18 cellular contexts compared by ENCODE assay signal in the genomic region with DNA sequence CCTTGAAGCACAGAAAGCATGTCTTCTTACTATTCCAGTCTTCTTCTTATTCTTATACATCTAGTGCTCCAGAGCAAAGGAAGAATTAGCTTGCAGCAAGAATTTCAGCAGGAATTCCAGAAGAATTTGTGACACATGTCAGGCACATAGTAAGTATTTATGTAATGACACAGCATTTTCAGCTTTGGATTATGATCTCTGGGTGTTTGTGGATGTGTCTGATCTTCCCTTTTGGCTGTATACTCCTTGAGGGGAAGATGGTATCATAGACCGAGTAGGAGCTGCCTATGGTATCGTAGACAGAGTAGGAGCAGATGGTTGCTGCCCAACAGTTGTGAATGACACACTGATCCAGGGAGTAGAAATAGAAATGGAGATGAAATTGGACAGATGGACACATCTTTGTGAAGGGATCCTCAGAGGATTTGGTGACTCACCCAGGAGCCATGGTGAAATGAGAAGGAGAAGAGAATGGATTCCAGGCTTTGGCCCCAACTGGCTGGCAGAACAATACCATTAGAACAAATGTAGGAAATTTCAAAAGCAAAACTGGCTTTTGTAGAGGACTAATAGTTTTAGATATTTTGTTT.
DNase-seq lines count a peak whose midpoint lies in the region; TF ChIP-seq lines count a peak whose summit lies in the region.
"Had no signal": no experiment of that assay in that cellular context is flagged by ENCODE, and none has a peak within 500 bp of the region (broad histone marks: within the 10 kb centered on the region; RNA-seq: fewer than 3 reads in every experiment).

No MANE protein-coding gene starts in this region.

- TF ChIP-seq POLR2A in transverse colon (IDR thresholded peaks at IDR 0.05): no peak

- H3K4me3 ChIP-seq in SJSA1: no peak overlapping the region
- no peak overlapping the region for H3K4me3 ChIP-seq in fibroblast of villous mesenchyme (ENCODE audit: low read depth, low read length)
- H3K4me3 ChIP-seq in transverse colon: no peak overlapping the region
- H3K4me3 ChIP-seq: heart right ventricle, Peyer's patch, spleen had no signal

- H3K27me3 Mint-ChIP-seq in activated CD4-positive, alpha-beta T cell treated with anti-CD3 and anti-CD28 coated beads, Interleukin-2, amount 10 ng/mL, durations not matched to agents 24 days and 14 days: peaks cover 12% of the 10 kb centered on the region
- H3K27me3 Mint-ChIP-seq: activated T-helper 17 cell treated with anti-CD3 and anti-CD28 coated beads, Interleukin-2, amount 50 U/mL, for 72 hours had no signal

- H3K27ac Mint-ChIP-seq in activated CD4-positive, alpha-beta T cell treated with anti-CD3 and anti-CD28 coated beads, Interleukin-2, amount 10 ng/mL, durations not matched to agents 24 days and 14 days: no peak overlapping the region
- H3K27ac Mint-ChIP-seq: activated T-helper 17 cell treated with anti-CD3 and anti-CD28 coated beads, Interleukin-2, amount 50 U/mL, for 72 hours; T-helper 1 cell treated with Interleukin-12 subunit alpha and Interleukin-12 subunit beta and Interleukin-4 antibody, amounts not matched to agents 30 μg/mL and 1 μg/mL, for 36 hours had no signal

- peaks cover 8% of the 10 kb centered on the region for H3K9me3 Mint-ChIP-seq in activated CD4-positive, alpha-beta T cell treated with anti-CD3 and anti-CD28 coated beads, Interleukin-2, amount 10 ng/mL, durations not matched to agents 24 days and 14 days
- H3K9me3 Mint-ChIP-seq: activated T-helper 17 cell treated with anti-CD3 and anti-CD28 coated beads, Interleukin-2, amount 50 U/mL, for 72 hours had no signal

- H3K36me3 ChIP-seq in SJSA1: peaks cover 7% of the 10 kb centered on the region
- H3K36me3 ChIP-seq in transverse colon: no peaks in the 10 kb centered on the region
- H3K36me3 ChIP-seq: heart right ventricle, neutrophil, Peyer's patch, spleen had no signal

- H3K27me3 ChIP-seq in SJSA1 (replicated peaks) (no peaks in the 10 kb centered on the region), transverse colon (no peaks in the 10 kb centered on the region)
- H3K27me3 ChIP-seq: heart right ventricle, neutrophil, Peyer's patch, spleen had no signal

- H3K9me3 ChIP-seq in SJSA1 (replicated peaks): peaks cover 16% of the 10 kb centered on the region
- H3K9me3 ChIP-seq in transverse colon: no peaks in the 10 kb centered on the region
- H3K9me3 ChIP-seq: heart right ventricle, neutrophil, Peyer's patch, spleen had no signal

- peak; percentile 40 for DNase-seq in activated CD4-positive, alpha-beta T cell treated with anti-CD3 and anti-CD28 coated beads, Interleukin-2, amount 10 ng/mL, durations not matched to agents 24 days and 14 days
- no peak for DNase-seq in activated CD4-positive, alpha-beta T cell treated with anti-CD3 and anti-CD28 coated beads for 4 hours
- peak in 1 of 2 experiments; percentile 75 for DNase-seq in SJSA1 (ENCODE audit: low read depth in 1 of 2, low spot score in 2 of 2)
- peak; percentile 7 for DNase-seq in fibroblast of villous mesenchyme (ENCODE audit: low read depth)
- no peak for DNase-seq in transverse colon
- no peak for DNase-seq in stimulated activated CD4-positive, alpha-beta T cell treated with anti-CD3 and anti-CD28 coated beads, Interleukin-12 subunit alpha, Interleukin-12 subunit beta, amount 100 ng/mL, for 4 hours
- DNase-seq in DMS114 treated with DMSO at 0.1 percent for 48 hours (lab: John Stamatoyannopoulos, UW; ENCODE audit: unreplicated experiment): no peak
- DNase-seq in globus pallidus (ENCODE audit: low spot score): no peak
- DNase-seq: 8988T; DMS153; effector CD8-positive, alpha-beta T cell; heart right ventricle; left ventricle myocardium superior; Peyer's patch; spleen had no signal

- 100% methylated on average over 2 of the region's 2 CpGs for WGBS in transverse colon (ENCODE audit: low coverage in 1 of 2), 2 donors

- H3K4me1 ChIP-seq in SJSA1 (replicated peaks) (peaks cover 46% of the 10 kb centered on the region), transverse colon (peaks cover 17 to 42% (median 23%) of the 10 kb centered on the region in 4 donors)

- H3K4me1 Mint-ChIP-seq in activated CD4-positive, alpha-beta T cell treated with anti-CD3 and anti-CD28 coated beads, Interleukin-2, amount 10 ng/mL, durations not matched to agents 24 days and 14 days: peaks cover 30% of the 10 kb centered on the region

- TF ChIP-seq CTCF in fibroblast of villous mesenchyme (IDR thresholded peaks at IDR 0.05; ENCODE audit: insufficient read depth, low read depth, low read length): no peak
- no peak for TF ChIP-seq CTCF in transverse colon (IDR thresholded peaks at IDR 0.05)

- intact Hi-C loops in activated CD4-positive, alpha-beta T cell treated with anti-CD3 and anti-CD28 coated beads, Interleukin-2, amount 10 ng/mL, durations not matched to agents 24 days and 14 days (cut with micrococcal nuclease): no loop called here
- intact Hi-C loops in transverse colon (cut with DNase I; ENCODE audit: low total_unique reads): no loop called here

- H3K4me3 Mint-ChIP-seq in activated CD4-positive, alpha-beta T cell treated with anti-CD3 and anti-CD28 coated beads, Interleukin-2, amount 10 ng/mL, durations not matched to agents 24 days and 14 days: no peak overlapping the region
- H3K4me3 Mint-ChIP-seq: activated T-helper 17 cell treated with anti-CD3 and anti-CD28 coated beads, Interleukin-2, amount 50 U/mL, for 72 hours; T-helper 1 cell treated with Interleukin-12 subunit alpha and Interleukin-12 subunit beta and Interleukin-4 antibody, amounts not matched to agents 30 μg/mL and 1 μg/mL, for 36 hours had no signal

- peaks cover 2% of the 10 kb centered on the region for H3K36me3 Mint-ChIP-seq in activated CD4-positive, alpha-beta T cell treated with anti-CD3 and anti-CD28 coated beads, Interleukin-2, amount 10 ng/mL, durations not matched to agents 24 days and 14 days (ENCODE audit: low read depth)

- in situ Hi-C loops in transverse colon (cut with MboI; ENCODE audit: low pct_ligation_motif_present in 1 of 4, low pct_unique_long_range_greater_than_20kb in 1 of 4, low sequenced_read_pairs in 3 of 4): no loop called here

- H3K27ac ChIP-seq in SJSA1 (peak overlapping the region; percentile 98), transverse colon (peak overlapping the region; percentile 69 to 79 (median 72))
- H3K27ac ChIP-seq: heart right ventricle, neutrophil, Peyer's patch, spleen had no signal

- no peak for TF ChIP-seq EP300 in transverse colon (IDR thresholded peaks at IDR 0.05; ENCODE audit: low read depth)

Comparison
In these comparisons a context has a peak if more than half of its experiments do, and no peak if none do; other contexts are left out.
1. DNase-seq: peak in activated CD4-positive, alpha-beta T cell treated with anti-CD3 and anti-CD28 coated beads, Interleukin-2, amount 10 ng/mL, durations not matched to agents 24 days and 14 days (single experiment) and fibroblast of villous mesenchyme (single experiment); none in activated CD4-positive, alpha-beta T cell treated with anti-CD3 and anti-CD28 coated beads for 4 hours (0 of 2), transverse colon (single experiment), stimulated activated CD4-positive, alpha-beta T cell treated with anti-CD3 and anti-CD28 coated beads, Interleukin-12 subunit alpha, Interleukin-12 subunit beta, amount 100 ng/mL, for 4 hours (single experiment), DMS114 treated with DMSO at 0.1 percent for 48 hours (single experiment) and globus pallidus (single experiment).